ENCODE assay signal across 8 cellular contexts in genomic region chr19:15123900-15124299, GRCh38. TPM values are rescaled to one million over a fixed set of nuclear protein-coding genes. Genes with fewer than 3 reads are reported as not detected.
A peak's percentile ranks its signal among the peaks of the same experiment; 100 is the strongest.
DNase-seq lines count a peak whose midpoint lies in the region; ATAC-seq and TF ChIP-seq lines count a peak whose summit lies in the region.

No MANE protein-coding gene starts in this region.

- H3K27me3 ChIP-seq in CD4-positive, alpha-beta T cell (ENCODE audit: control insufficient read depth, insufficient read depth, low read length): no peaks in the 10 kb centered on the region
- H3K27me3 ChIP-seq in muscle layer of duodenum (ENCODE audit: low read depth, low read length): no peaks in the 10 kb centered on the region

- POLR2A ChIA-PET in CD4-positive, alpha-beta T cell (lab: Charles Lee): interaction anchor here (0.6 to 3.6 kb wide), 5 partner anchors 12 to 295 kb away, joined by 3 to 14 read pairs (median 3); partner anchors contain the start of genes AKAP8 and AKAP8L

- peaks cover 33% of the 10 kb centered on the region for H3K4me1 Mint-ChIP-seq in CD4-positive, alpha-beta T cell (ENCODE audit: low read depth)
- H3K4me1 Mint-ChIP-seq in dendritic cell treated with granulocyte-macrophage colony-stimulating factor and Interleukin-4, amounts not matched to agents 40 ng/mL and 50 ng/mL, for 4 days (ENCODE audit: low read depth): peaks cover 17% of the 10 kb centered on the region

- no peak overlapping the region for H3K27ac ChIP-seq in CD4-positive, alpha-beta T cell (ENCODE audit: low read depth, low read length)
- H3K27ac ChIP-seq in muscle layer of duodenum (ENCODE audit: low read length): peak overlapping the region; percentile 92

- no peak for DNase-seq in CD4-positive, alpha-beta T cell
- peak; percentile 69 for DNase-seq in NCI-H2196 (lab: John Stamatoyannopoulos, UW; ENCODE audit: unreplicated experiment)
- no peak for DNase-seq in SW 1271 (lab: John Stamatoyannopoulos, UW)
- DNase-seq in UCSD-AML1 (lab: John Stamatoyannopoulos, UW; ENCODE audit: unreplicated experiment): no peak

- peak overlapping the region; percentile 83 to 92 for H3K4me3 ChIP-seq in muscle layer of duodenum (ENCODE audit: low read depth in 1 of 2, low read length in 2 of 2)

- CTCF ChIA-PET in CD4-positive, alpha-beta T cell (lab: Charles Lee): interaction anchor here (0.9 kb wide), 1 partner anchor 295 kb away, joined by 3 read pairs; the partner anchor contains the start of gene AKAP8L

- H3K36me3 Mint-ChIP-seq in CD4-positive, alpha-beta T cell (ENCODE audit: low read depth): peaks cover 55% of the 10 kb centered on the region
- H3K36me3 Mint-ChIP-seq in dendritic cell treated with granulocyte-macrophage colony-stimulating factor and Interleukin-4, amounts not matched to agents 40 ng/mL and 50 ng/mL, for 4 days (ENCODE audit: low read depth): peaks cover 57% of the 10 kb centered on the region

- peak overlapping the region; percentile 96 for H3K27ac Mint-ChIP-seq in CD4-positive, alpha-beta T cell
- H3K27ac Mint-ChIP-seq in dendritic cell treated with granulocyte-macrophage colony-stimulating factor and Interleukin-4, amounts not matched to agents 40 ng/mL and 50 ng/mL, for 4 days: peak overlapping the region; percentile 99

- peaks cover 0 to 17% of the 10 kb centered on the region in 2 donors for H3K4me1 ChIP-seq in muscle layer of duodenum (ENCODE audit: control insufficient read depth in 1 of 2, insufficient read depth in 2 of 2, low read length in 2 of 2)

- H3K9me3 Mint-ChIP-seq in CD4-positive, alpha-beta T cell: no peaks in the 10 kb centered on the region
- no peaks in the 10 kb centered on the region for H3K9me3 Mint-ChIP-seq in dendritic cell treated with granulocyte-macrophage colony-stimulating factor and Interleukin-4, amounts not matched to agents 40 ng/mL and 50 ng/mL, for 4 days

- no peak for ATAC-seq in CD4-positive, alpha-beta T cell (ENCODE audit: poor library complexity)
- ATAC-seq in HG02571 (IDR thresholded peaks at IDR 0.05; ENCODE audit: unreplicated experiment) (no peak), GM21576 (IDR thresholded peaks at IDR 0.05; ENCODE audit: unreplicated experiment) (no peak)

- H3K36me3 ChIP-seq in muscle layer of duodenum (ENCODE audit: control insufficient read depth in 1 of 2, insufficient read depth in 2 of 2, low read length in 2 of 2): peaks cover 14 to 38% of the 10 kb centered on the region in 2 donors

- intact Hi-C loops in CD4-positive, alpha-beta T cell (cut with DNase I, micrococcal nuclease): no loop called here
- intact Hi-C loops in dendritic cell treated with granulocyte-macrophage colony-stimulating factor and Interleukin-4, amounts not matched to agents 40 ng/mL and 50 ng/mL, for 4 days (cut with micrococcal nuclease): no loop called here

- H3K27me3 Mint-ChIP-seq in CD4-positive, alpha-beta T cell: no peaks in the 10 kb centered on the region
- H3K27me3 Mint-ChIP-seq in dendritic cell treated with granulocyte-macrophage colony-stimulating factor and Interleukin-4, amounts not matched to agents 40 ng/mL and 50 ng/mL, for 4 days: no peaks in the 10 kb centered on the region

- peak overlapping the region; percentile 99 for H3K4me3 Mint-ChIP-seq in CD4-positive, alpha-beta T cell
- H3K4me3 Mint-ChIP-seq in dendritic cell treated with granulocyte-macrophage colony-stimulating factor and Interleukin-4, amounts not matched to agents 40 ng/mL and 50 ng/mL, for 4 days: no peak overlapping the region

- H3K9me3 ChIP-seq in CD4-positive, alpha-beta T cell (ENCODE audit: control insufficient read depth, low read length): no peaks in the 10 kb centered on the region
- no peaks in the 10 kb centered on the region for H3K9me3 ChIP-seq in muscle layer of duodenum (ENCODE audit: control insufficient read depth in 1 of 2, low read length in 2 of 2)

- no peak for TF ChIP-seq CTCF in CD4-positive, alpha-beta T cell (IDR thresholded peaks at IDR 0.05)

RNA-seq across cellular contexts. Expression of gene SYDE1, which starts 16.7 kb away (rescaled TPM):
- total RNA-seq in CD4-positive, alpha-beta T cell: under 1 TPM in 1 of 2 experiments, not detected in 1; 0.22 TPM

RNA-seq across cellular contexts. Expression of gene OR1I1, which starts 41.9 kb away (rescaled TPM):
- not detected for total RNA-seq in CD4-positive, alpha-beta T cell
